ENCODE assay signal across 23 cellular contexts in genomic region chr6:161130606-161131005, GRCh38.
"Had no signal": no experiment of that assay in that cellular context is flagged by ENCODE, and none has a peak within 500 bp of the region (broad histone marks: within the 10 kb centered on the region; RNA-seq: fewer than 3 reads in every experiment).

No MANE protein-coding gene starts in this region.

- DNase-seq: activated CD4-positive, alpha-beta T cell treated with anti-CD3 and anti-CD28 coated beads for 4 hours; activated CD4-positive, alpha-beta T cell treated with anti-CD3 and anti-CD28 coated beads, Interleukin-2, amount 50 U/mL, for 48 hours; activated CD8-positive, alpha-beta memory T cell treated with anti-CD3 and anti-CD28 coated beads for 24 hours; activated gamma-delta T cell treated with Interleukin-2 at 50 U/mL for 16 hours; adrenal gland; aorta; body of pancreas; effector CD8-positive, alpha-beta T cell; heart left ventricle; mesendoderm; natural killer cell; retina; stimulated activated CD4-positive, alpha-beta T cell treated with anti-CD3 and anti-CD28 coated beads, Interleukin-12 subunit alpha, Interleukin-12 subunit beta, amount 100 ng/mL, for 4 hours; stimulated activated CD4-positive, alpha-beta T cell treated with anti-CD3 and anti-CD28 coated beads, Interleukin-4, amount 100 ng/mL, for 1 hour; stimulated activated naive CD8-positive, alpha-beta T cell treated with anti-CD3 and anti-CD28 coated beads, Interleukin-15, Interleukin-2, amounts not matched to agents 100 U/mL and 50 U/mL, for 24 hours; T-helper 9 cell; testis; transverse colon had no signal

- H3K4me3 ChIP-seq: adrenal gland, body of pancreas, heart left ventricle, lung, skin epidermis, testis, transverse colon had no signal

- H3K4me1 Mint-ChIP-seq: natural killer cell had no signal

- H3K4me1 ChIP-seq: adrenal gland, body of pancreas, testis, transverse colon had no signal

- H3K36me3 ChIP-seq: adrenal gland, transverse colon had no signal

- H3K27ac ChIP-seq: adrenal gland, body of pancreas, heart left ventricle, skin epidermis, testis, transverse colon, VCaP had no signal

- H3K9me3 Mint-ChIP-seq: natural killer cell had no signal

- H3K4me3 Mint-ChIP-seq: natural killer cell had no signal

- ATAC-seq: activated naive CD4-positive, alpha-beta T cell treated with anti-CD3 and anti-CD28 coated beads, Interleukin-2, amount 50 U/mL, for 72 hours; body of pancreas; natural killer cell; sciatic nerve; stimulated activated naive CD8-positive, alpha-beta T cell treated with anti-CD3 and anti-CD28 coated beads, Interleukin-15, Interleukin-2, amounts not matched to agents 100 U/mL and 50 U/mL, for 24 hours had no signal

- H3K27me3 ChIP-seq: adrenal gland, body of pancreas, heart left ventricle, testis, transverse colon had no signal

- H3K27ac Mint-ChIP-seq: natural killer cell had no signal

- H3K9me3 ChIP-seq: adrenal gland, body of pancreas, testis, transverse colon had no signal
